In genomic region chr1:153534226-153534932, GRCh38 we compare ENCODE assay signal across 1 cellular context.
TF ChIP-seq lines count a peak whose summit lies in the region.

No MANE protein-coding gene starts in this region.

TF ChIP-seq in endothelial cell of umbilical vein, 7 proteins besides CTCF, POLR2A, EP300 and RAD21 (continued from another document):
- TF ChIP-seq MYC (IDR thresholded peaks at IDR 0.05; ENCODE audit: low read depth, low read length), result no peak
- no peak for TF ChIP-seq FOS (IDR thresholded peaks at IDR 0.05; ENCODE audit: borderline replicate concordance, insufficient read depth, low read length)
- no peak for TF ChIP-seq MAX (IDR thresholded peaks at IDR 0.05; ENCODE audit: insufficient read depth, insufficient read length)
TF ChIP-seq in endothelial cell of umbilical vein: peak in this region for 0.
